23 cellular contexts compared by ENCODE assay signal in the genomic region with DNA sequence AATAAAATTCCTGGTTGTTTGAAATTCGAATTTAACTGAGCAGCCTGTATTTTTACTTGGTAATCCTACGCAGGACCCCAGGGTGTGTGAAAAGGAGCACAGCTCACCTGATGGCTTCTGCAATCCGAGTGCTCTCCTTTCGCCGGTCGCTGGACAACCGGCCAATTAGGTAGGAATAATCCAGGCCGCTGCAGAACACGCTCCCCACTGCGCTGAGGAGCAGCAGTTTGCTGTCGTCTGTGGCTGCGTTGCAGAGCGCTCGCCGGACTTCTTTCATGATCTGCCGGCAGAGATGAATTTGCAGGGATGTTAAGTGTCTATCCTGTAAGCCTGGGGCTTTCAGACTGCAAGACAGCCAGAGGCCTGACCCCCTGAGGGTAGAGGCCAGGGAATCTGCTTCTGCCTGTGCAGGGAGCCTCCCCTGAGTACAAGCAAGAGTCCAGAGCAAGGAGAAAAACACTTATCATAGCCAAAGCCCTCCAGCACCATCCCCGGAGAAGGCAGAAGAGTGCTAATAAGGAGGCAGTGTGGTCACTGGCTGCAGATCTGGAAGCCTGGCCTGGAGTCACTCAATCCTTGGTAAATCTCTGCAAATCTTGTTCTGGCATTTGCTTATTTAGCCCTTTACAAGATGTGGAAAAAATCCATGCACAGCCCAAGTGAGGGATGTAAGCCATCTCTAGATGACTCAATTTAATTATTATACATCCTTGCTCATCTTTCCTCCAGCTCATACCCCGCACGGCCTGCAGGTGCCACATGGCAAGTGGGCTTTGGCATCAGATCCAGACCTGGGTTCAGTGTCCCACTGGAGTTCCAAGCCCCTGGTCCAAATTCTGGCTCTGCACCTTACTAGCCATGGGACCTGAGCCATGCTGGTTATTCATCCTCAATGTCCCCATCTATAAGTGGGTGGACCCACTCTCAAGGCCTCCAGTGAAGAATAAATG.
"Had no signal": no experiment of that assay in that cellular context is flagged by ENCODE, and none has a peak within 500 bp of the region (broad histone marks: within the 10 kb centered on the region; RNA-seq: fewer than 3 reads in every experiment).

No MANE protein-coding gene starts in this region.

- H3K4me3 Mint-ChIP-seq: activated CD4-positive, alpha-beta memory T cell treated with anti-CD3 and anti-CD28 coated beads, Interleukin-2, amount 10 ng/mL, durations not matched to agents 7 days and 5 days; activated naive CD4-positive, alpha-beta T cell treated with anti-CD3 and anti-CD28 coated beads, Interleukin-2, amount 50 U/mL, for 24 hours; activated T-helper 1 cell treated with anti-CD3 and anti-CD28 coated beads, Interleukin-12 subunit alpha, Interleukin-12 subunit beta, Interleukin-2, Interleukin-4 antibody, amounts not matched to agents 30 ng/mL and 10 ng/mL and 1 ng/mL, durations not matched to agents 14 hours and 24 hours and 36 hours; brain; memory B cell; nephron progenitor cell; stimulated activated memory B cell treated with anti-CD40 and anti-IgM and Interleukin-4, amounts not matched to agents 10 μg/mL and 1 μg/mL and 100 μg/mL, for 72 hours had no signal

- H3K27me3 Mint-ChIP-seq: activated CD4-positive, alpha-beta memory T cell treated with anti-CD3 and anti-CD28 coated beads, Interleukin-2, amount 10 ng/mL, durations not matched to agents 7 days and 5 days; activated naive CD4-positive, alpha-beta T cell treated with anti-CD3 and anti-CD28 coated beads, Interleukin-2, amount 50 U/mL, for 24 hours; brain; memory B cell; stimulated activated memory B cell treated with anti-CD40 and anti-IgM and Interleukin-4, amounts not matched to agents 10 μg/mL and 1 μg/mL and 100 μg/mL, for 72 hours had no signal

- H3K9me3 Mint-ChIP-seq: activated naive CD4-positive, alpha-beta T cell treated with anti-CD3 and anti-CD28 coated beads, Interleukin-2, amount 50 U/mL, for 24 hours had no signal

- ATAC-seq: gastroesophageal sphincter; heart left ventricle; left colon; mucosa of descending colon; sciatic nerve; stimulated activated memory B cell treated with anti-CD40 and anti-IgM and Interleukin-4, amounts not matched to agents 10 μg/mL and 1 μg/mL and 100 μg/mL, for 72 hours had no signal

- H3K27ac Mint-ChIP-seq: activated CD4-positive, alpha-beta memory T cell treated with anti-CD3 and anti-CD28 coated beads, Interleukin-2, amount 10 ng/mL, durations not matched to agents 7 days and 5 days; activated naive CD4-positive, alpha-beta T cell treated with anti-CD3 and anti-CD28 coated beads, Interleukin-2, amount 50 U/mL, for 24 hours; activated T-helper 1 cell treated with anti-CD3 and anti-CD28 coated beads, Interleukin-12 subunit alpha, Interleukin-12 subunit beta, Interleukin-2, Interleukin-4 antibody, amounts not matched to agents 30 ng/mL and 10 ng/mL and 1 ng/mL, durations not matched to agents 14 hours and 24 hours and 36 hours; memory B cell; nephron progenitor cell; stimulated activated memory B cell treated with anti-CD40 and anti-IgM and Interleukin-4, amounts not matched to agents 10 μg/mL and 1 μg/mL and 100 μg/mL, for 72 hours had no signal

- H3K4me1 Mint-ChIP-seq: activated CD4-positive, alpha-beta memory T cell treated with anti-CD3 and anti-CD28 coated beads, Interleukin-2, amount 10 ng/mL, durations not matched to agents 7 days and 5 days; activated naive CD4-positive, alpha-beta T cell treated with anti-CD3 and anti-CD28 coated beads, Interleukin-2, amount 50 U/mL, for 24 hours; brain; memory B cell; stimulated activated memory B cell treated with anti-CD40 and anti-IgM and Interleukin-4, amounts not matched to agents 10 μg/mL and 1 μg/mL and 100 μg/mL, for 72 hours had no signal

- DNase-seq: activated CD4-positive, alpha-beta memory T cell treated with anti-CD3 and anti-CD28 coated beads, Interleukin-2, amount 10 ng/mL, durations not matched to agents 7 days and 5 days; activated CD4-positive, alpha-beta T cell treated with anti-CD3 and anti-CD28 coated beads for 48 hours; activated gamma-delta T cell treated with Interleukin-2 at 50 U/mL for 16 hours; anterior cingulate cortex; dermis blood vessel endothelial cell; effector CD8-positive, alpha-beta T cell; heart left ventricle; left colon; mucosa of descending colon; nephron progenitor cell; occipital lobe; posterior cingulate gyrus; small intestine; stimulated activated CD4-positive, alpha-beta T cell treated with anti-CD3 and anti-CD28 coated beads, Interleukin-15, amount 100 ng/mL, for 24 hours; stomach; uterus had no signal
